ENCODE assay signal across 24 cellular contexts in genomic region chr19:30023330-30023729, GRCh38.
"Had no signal": no experiment of that assay in that cellular context is flagged by ENCODE, and none has a peak within 500 bp of the region (broad histone marks: within the 10 kb centered on the region; RNA-seq: fewer than 3 reads in every experiment).

No MANE protein-coding gene starts in this region.

- H3K9me3 Mint-ChIP-seq: activated CD8-positive, alpha-beta T cell treated with anti-CD3 and anti-CD28 coated beads for 36 hours; activated naive CD8-positive, alpha-beta T cell treated with anti-CD3 and anti-CD28 coated beads for 36 hours; central memory CD8-positive, alpha-beta T cell had no signal

- H3K9me3 ChIP-seq: right atrium auricular region, tibial artery, uterus had no signal

- H3K4me3 ChIP-seq: right atrium auricular region, skin epidermis, tibial artery, uterus had no signal

- H3K27me3 ChIP-seq: right atrium auricular region, tibial artery, uterus had no signal

- H3K27ac Mint-ChIP-seq: activated CD8-positive, alpha-beta T cell treated with anti-CD3 and anti-CD28 coated beads for 36 hours; activated naive CD8-positive, alpha-beta T cell treated with anti-CD3 and anti-CD28 coated beads for 36 hours; brain; nephron; progenitor cell of endocrine pancreas; WTC11 had no signal

- H3K36me3 ChIP-seq: right atrium auricular region, tibial artery, uterus had no signal

- H3K4me1 ChIP-seq: right atrium auricular region, tibial artery, uterus had no signal

- H3K4me1 Mint-ChIP-seq: nephron had no signal

- DNase-seq: activated CD4-positive, alpha-beta T cell treated with anti-CD3 and anti-CD28 coated beads for 4 hours; activated CD8-positive, alpha-beta T cell treated with anti-CD3 and anti-CD28 coated beads for 36 hours; activated gamma-delta T cell treated with Interleukin-2 at 50 U/mL for 16 hours; activated naive CD8-positive, alpha-beta T cell treated with anti-CD3 and anti-CD28 coated beads for 36 hours; activated T-cell treated with anti-CD3 and anti-CD28 coated beads, Interleukin-2, amount 50 U/mL, for 48 hours; amygdala; effector CD8-positive, alpha-beta T cell; foreskin fibroblast; hippocampal formation; mesendoderm; occipital lobe; stimulated activated CD4-positive, alpha-beta T cell treated with anti-CD3 and anti-CD28 coated beads, Interleukin-15, amount 100 ng/mL, for 24 hours; stimulated activated CD4-positive, alpha-beta T cell treated with anti-CD3 and anti-CD28 coated beads, Interleukin-4, amount 100 ng/mL, for 24 hours; stimulated activated naive CD4-positive, alpha-beta T cell; T1000; tibial artery; uterus had no signal

- ATAC-seq: activated CD8-positive, alpha-beta T cell treated with anti-CD3 and anti-CD28 coated beads for 36 hours; WTC11 had no signal

- H3K27me3 Mint-ChIP-seq: activated CD8-positive, alpha-beta T cell treated with anti-CD3 and anti-CD28 coated beads for 36 hours; activated naive CD8-positive, alpha-beta T cell treated with anti-CD3 and anti-CD28 coated beads for 36 hours; brain; central memory CD8-positive, alpha-beta T cell; progenitor cell of endocrine pancreas had no signal

- H3K27ac ChIP-seq: right atrium auricular region, skin epidermis, tibial artery, uterus had no signal

- H3K4me3 Mint-ChIP-seq: activated CD8-positive, alpha-beta T cell treated with anti-CD3 and anti-CD28 coated beads for 36 hours; activated naive CD8-positive, alpha-beta T cell treated with anti-CD3 and anti-CD28 coated beads for 36 hours; brain; central memory CD8-positive, alpha-beta T cell; nephron; WTC11 had no signal
